11 cellular contexts compared by ENCODE assay signal in genomic region chr20:11267762-11268335, GRCh38.
DNase-seq lines count a peak whose midpoint lies in the region; ATAC-seq, FAIRE-seq and TF ChIP-seq lines count a peak whose summit lies in the region.
"Had no signal": no experiment of that assay in that cellular context is flagged by ENCODE, and none has a peak within 500 bp of the region (broad histone marks: within the 10 kb centered on the region; RNA-seq: fewer than 3 reads in every experiment).

No MANE protein-coding gene starts in this region.

- TF ChIP-seq CTCF in mammary epithelial cell (conservative IDR thresholded peaks at IDR 0.05 in 1 of 2, IDR thresholded peaks at IDR 0.05 in 1 of 2; ENCODE audit: extremely low read depth in 1 of 2, insufficient read depth in 1 of 2, low read depth in 1 of 2, low read length in 2 of 2): no peak
- no peak for TF ChIP-seq CTCF in kidney (IDR thresholded peaks at IDR 0.05; ENCODE audit: borderline replicate concordance, extremely low read depth, insufficient read depth)
- TF ChIP-seq CTCF in type B pancreatic cell (conservative IDR thresholded peaks at IDR 0.05): no peak

- H3K4me2 ChIP-seq in mammary epithelial cell (ENCODE audit: insufficient read depth, low read depth, low read length): no peak overlapping the region

- in situ Hi-C loops in mammary epithelial cell (cut with MboI; ENCODE audit: low sequenced_read_pairs in 2 of 2): loop anchor here in 1 of 2 donors (25.0 kb wide), 1 partner anchor 806 kb away; no protein-coding TSS in a partner anchor

- H3K9ac ChIP-seq in mammary epithelial cell (ENCODE audit: insufficient read depth, low read length) (no peak overlapping the region), kidney (ENCODE audit: low read length in 2 of 2) (no peak overlapping the region)

- H3K4me1 ChIP-seq in mammary epithelial cell (ENCODE audit: insufficient read depth, low read length) (peaks cover 23% of the 10 kb centered on the region), kidney (ENCODE audit: control insufficient read depth in 1 of 2, insufficient read depth in 1 of 2, low read depth in 1 of 2, low read length in 2 of 2) (peaks cover 0 to 5% of the 10 kb centered on the region in 2 donors)

- no peaks in the 10 kb centered on the region for H3K36me3 Mint-ChIP-seq in type B pancreatic cell
- no peaks in the 10 kb centered on the region for H3K36me3 Mint-ChIP-seq in effector memory CD8-positive, alpha-beta T cell (ENCODE audit: insufficient read depth)
- H3K36me3 Mint-ChIP-seq: WTC11 had no signal

- H3K4me3 ChIP-seq in mammary epithelial cell (replicated peaks in 1 of 3; ENCODE audit: insufficient read depth in 1 of 3, low read depth in 2 of 3, low read length in 3 of 3) (no peak overlapping the region), kidney (ENCODE audit: low read length in 2 of 2) (no peak overlapping the region)
- H3K4me3 ChIP-seq: SK-N-MC, thoracic aorta had no signal

- no peak for FAIRE-seq in kidney (lab: Jason Lieb, UNC)

- WGBS in mammary epithelial cell (ENCODE audit: low coverage, missing lambda C conversion rate): 67% methylated on average over 3 of the region's 4 CpGs

- ATAC-seq in effector memory CD8-positive, alpha-beta T cell (replicated peaks): no peak

- no peaks in the 10 kb centered on the region for H3K79me2 ChIP-seq in mammary epithelial cell (ENCODE audit: insufficient read depth, low read length)

- intact Hi-C loops in mammary epithelial cell (cut with micrococcal nuclease): loop anchor here (1.0 to 2.0 kb wide), 3 partner anchors 59 to 594 kb away; no protein-coding TSS in a partner anchor
- intact Hi-C loops in kidney (cut with DNase I): no loop called here

- H2AFZ ChIP-seq in mammary epithelial cell (ENCODE audit: low read depth, low read length): peak overlapping the region; percentile 7

- H3K9me3 Mint-ChIP-seq in type B pancreatic cell: peaks cover 5% of the 10 kb centered on the region
- no peaks in the 10 kb centered on the region for H3K9me3 Mint-ChIP-seq in effector memory CD8-positive, alpha-beta T cell
- H3K9me3 Mint-ChIP-seq: WTC11 had no signal

- H3K4me1 Mint-ChIP-seq in type B pancreatic cell (ENCODE audit: unreplicated experiment): peaks cover 40% of the 10 kb centered on the region
- no peaks in the 10 kb centered on the region for H3K4me1 Mint-ChIP-seq in effector memory CD8-positive, alpha-beta T cell (ENCODE audit: low read depth in 2 of 2)

- CTCF ChIA-PET in mammary epithelial cell (lab: Charles Lee; ENCODE audit: low non-redundant PET): interaction anchor here (0.5 kb wide), 1 partner anchor 69 kb away, joined by 7 read pairs; no protein-coding TSS in a partner anchor

- H3K36me3 ChIP-seq in mammary epithelial cell (ENCODE audit: insufficient read depth, low read length) (no peaks in the 10 kb centered on the region), kidney (ENCODE audit: control insufficient read depth in 1 of 2, insufficient read depth in 2 of 2, low read length in 2 of 2) (no peaks in the 10 kb centered on the region)
- H3K36me3 ChIP-seq: thoracic aorta had no signal

- H3K27me3 ChIP-seq in mammary epithelial cell (ENCODE audit: insufficient read depth, low read length): no peaks in the 10 kb centered on the region

- H3K27me3 Mint-ChIP-seq in type B pancreatic cell: no peaks in the 10 kb centered on the region
- H3K27me3 Mint-ChIP-seq in effector memory CD8-positive, alpha-beta T cell: no peaks in the 10 kb centered on the region

- peak; percentile 22 for DNase-seq in HS-27A (ENCODE audit: low read depth)
- DNase-seq in mammary epithelial cell: no peak
- peak; percentile 57 for DNase-seq in kidney
- DNase-seq in type B pancreatic cell (ENCODE audit: extremely low spot score, unreplicated experiment): no peak
- no peak for DNase-seq in NOMO-1 (lab: John Stamatoyannopoulos, UW; ENCODE audit: unreplicated experiment in 2 of 2)
- DNase-seq in NCI-H2081 treated with DMSO at 0.1 percent for 48 hours (lab: John Stamatoyannopoulos, UW): no peak
- DNase-seq in effector memory CD8-positive, alpha-beta T cell: no peak
- DNase-seq: activated T-cell treated with anti-CD3 and anti-CD28 coated beads for 4 hours had no signal

- no peaks in the 10 kb centered on the region for H4K20me1 ChIP-seq in mammary epithelial cell (ENCODE audit: insufficient read depth, low read length)

- H3K27ac ChIP-seq in mammary epithelial cell (ENCODE audit: insufficient read depth, low read depth, low read length) (peak overlapping the region; percentile 34), kidney (ENCODE audit: low read depth in 2 of 2, low read length in 2 of 2) (no peak overlapping the region)
- H3K27ac ChIP-seq: SK-N-MC had no signal

- no TSS peak for BruUV-seq in mammary epithelial cell (replicated peaks; lab: Mats Ljungman, UMichigan)

- dilution Hi-C loops in mammary epithelial cell (cut with HindIII; ENCODE audit: low sequenced_read_pairs): no loop called here

- peak overlapping the region; percentile 57 for H3K4me3 Mint-ChIP-seq in type B pancreatic cell
- no peak overlapping the region for H3K4me3 Mint-ChIP-seq in effector memory CD8-positive, alpha-beta T cell
- H3K4me3 Mint-ChIP-seq: WTC11 had no signal

- H3K27ac Mint-ChIP-seq in type B pancreatic cell: peak overlapping the region; percentile 71
- H3K27ac Mint-ChIP-seq in effector memory CD8-positive, alpha-beta T cell: no peak overlapping the region
- H3K27ac Mint-ChIP-seq: WTC11 had no signal

- H3K9me3 ChIP-seq in mammary epithelial cell (replicated peaks; ENCODE audit: insufficient read depth, low read length): no peaks in the 10 kb centered on the region
- no peaks in the 10 kb centered on the region for H3K9me3 ChIP-seq in kidney (ENCODE audit: control insufficient read depth in 1 of 2, low read length in 2 of 2)
- H3K9me3 ChIP-seq: thoracic aorta had no signal

Comparison
In these comparisons a context has a peak if more than half of its experiments do, and no peak if none do; other contexts are left out.
1. DNase-seq: peak in HS-27A (single experiment) and kidney (single experiment); none in mammary epithelial cell (single experiment), type B pancreatic cell (single experiment), NOMO-1 (0 of 2), NCI-H2081 treated with DMSO at 0.1 percent for 48 hours (single experiment) and effector memory CD8-positive, alpha-beta T cell (0 of 3).